ENCODE assay signal across 8 cellular contexts in the genomic region with DNA sequence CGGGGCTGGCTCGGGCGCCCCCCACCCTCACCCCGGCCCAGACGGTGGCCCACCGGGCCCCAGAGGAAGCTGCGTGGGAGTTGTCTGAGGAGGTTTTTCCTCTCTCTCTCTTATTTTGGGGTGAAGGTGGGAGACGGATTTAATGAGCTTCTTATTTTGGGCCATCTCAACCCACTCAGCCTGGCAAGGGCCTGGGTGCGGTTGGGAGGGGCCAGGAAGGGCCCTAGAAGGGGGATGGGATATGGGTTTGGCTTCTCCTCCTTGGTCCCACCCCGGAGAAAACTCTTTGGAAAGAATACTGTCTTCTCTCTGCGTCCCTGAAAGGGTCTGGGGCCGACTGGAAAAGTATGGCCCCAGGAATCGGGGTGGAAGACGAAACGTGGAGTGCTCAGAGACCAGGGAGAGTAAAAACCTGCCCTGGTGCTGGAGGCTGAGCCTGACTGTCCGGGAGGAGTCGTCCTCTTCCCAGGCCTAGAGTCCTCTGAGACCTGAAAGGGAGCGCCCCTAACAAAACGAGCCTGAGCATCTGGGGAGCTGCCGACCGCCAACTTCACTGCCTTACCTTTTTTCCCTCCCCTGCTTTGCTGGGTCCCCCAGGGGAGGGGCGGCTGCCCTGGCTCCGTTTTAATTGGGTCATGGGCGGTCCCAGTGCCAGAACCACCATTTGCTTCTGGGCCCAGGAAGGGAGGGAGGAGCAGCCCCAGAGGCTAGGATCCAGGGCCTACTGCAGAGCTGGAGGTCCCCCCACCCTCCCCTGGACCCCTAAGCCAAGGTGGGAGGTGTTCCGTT. TPM values are rescaled to one million over a fixed set of nuclear protein-coding genes. Genes with fewer than 3 reads are reported as not detected.
DNase-seq lines count a peak whose midpoint lies in the region; ATAC-seq and TF ChIP-seq lines count a peak whose summit lies in the region.
"Had no signal": no experiment of that assay in that cellular context is flagged by ENCODE, and none has a peak within 500 bp of the region (broad histone marks: within the 10 kb centered on the region; RNA-seq: fewer than 3 reads in every experiment).

No MANE protein-coding gene starts in this region.

- TF ChIP-seq RAD21 in liver (IDR thresholded peaks at IDR 0.05) = no peak

- H3K4me1 ChIP-seq in Loucy (ENCODE audit: insufficient read depth, low read length, poor library complexity, severe bottlenecking) (peaks cover 15% of the 10 kb centered on the region), liver (ENCODE audit: control insufficient read depth in 4 of 4, insufficient read depth in 4 of 4, low read length in 3 of 4) (peaks cover 0 to 18% (median 3%) of the 10 kb centered on the region in 4 donors), thyroid gland (peaks cover 15 to 20% of the 10 kb centered on the region in 2 donors)

- no peak overlapping the region for H3K4me3 ChIP-seq in Loucy (ENCODE audit: low read length, poor library complexity, severe bottlenecking)
- peak overlapping the region in 2 of 3 donors; percentile 68 to 73 for H3K4me3 ChIP-seq in liver (ENCODE audit: low read depth in 1 of 3, low read length in 3 of 3)
- H3K4me3 ChIP-seq in thyroid gland (replicated peaks in 1 of 3) = peak overlapping the region in 2 of 3 donors; percentile 71 to 95

- no peak overlapping the region for H2AFZ ChIP-seq in Loucy (ENCODE audit: low read length)

- DNase-seq in caudate nucleus (lab: John Stamatoyannopoulos, UW) (peak in 2 of 61 donors; percentile 11 to 31), thyroid gland (peak; percentile 30 to 40), SHP77 treated with DMSO at 0.1 percent for 48 hours (lab: John Stamatoyannopoulos, UW) (no peak)
- DNase-seq in activated CD4-positive, CD25-positive, alpha-beta regulatory T cell treated with anti-CD3 and anti-CD28 coated beads, Interleukin-2, amount 50 U/mL, for 72 hours = no peak
- DNase-seq: effector memory CD8-positive, alpha-beta T cell had no signal

- no peak for TF ChIP-seq POLR2A in thyroid gland (IDR thresholded peaks at IDR 0.05)

- H3K27me3 ChIP-seq in Loucy (ENCODE audit: insufficient read depth, low read length, poor library complexity, severe bottlenecking) (no peaks in the 10 kb centered on the region), liver (ENCODE audit: control insufficient read depth in 4 of 4, insufficient read depth in 4 of 4, low read length in 3 of 4) (no peaks in the 10 kb centered on the region), thyroid gland (no peaks in the 10 kb centered on the region)

- peaks cover 2% of the 10 kb centered on the region; the same call in 1 of the 2 replicates for H3K36me3 ChIP-seq in Loucy (ENCODE audit: insufficient read depth, low read length)
- H3K36me3 ChIP-seq in liver (ENCODE audit: control insufficient read depth in 4 of 4, insufficient read depth in 3 of 4, low read depth in 1 of 4, low read length in 3 of 4) = peaks cover 3 to 11% (median 5%) of the 10 kb centered on the region in 4 donors
- H3K36me3 ChIP-seq in thyroid gland = peaks cover 25 to 26% of the 10 kb centered on the region in 2 donors

- H3F3A ChIP-seq in Loucy (ENCODE audit: low read depth) = no peaks in the 10 kb centered on the region

- no peak overlapping the region for H3K4me2 ChIP-seq in Loucy (ENCODE audit: low read depth, low read length, poor library complexity, severe bottlenecking)

- no peaks in the 10 kb centered on the region for H3K79me2 ChIP-seq in Loucy (ENCODE audit: insufficient read depth, low read length)

- no peak for ATAC-seq in HG03135 (IDR thresholded peaks at IDR 0.05; ENCODE audit: unreplicated experiment)
- ATAC-seq: effector memory CD8-positive, alpha-beta T cell had no signal

- H3K9me2 ChIP-seq in Loucy (replicated peaks; ENCODE audit: low read depth, low read length) = no peaks in the 10 kb centered on the region

- H4K20me1 ChIP-seq in Loucy (ENCODE audit: insufficient read depth, low read length, poor library complexity, severe bottlenecking) = no peaks in the 10 kb centered on the region

- H3K27ac ChIP-seq in caudate nucleus (ENCODE audit: low read depth, low read length) (peak overlapping the region; percentile 85), liver (ENCODE audit: low read depth in 1 of 2, low read length in 2 of 2) (peak overlapping the region; percentile 72 to 73), thyroid gland (peak overlapping the region; percentile 80 to 97 (median 94))

- H3K9ac ChIP-seq in Loucy (ENCODE audit: low read depth, low read length, poor library complexity, severe bottlenecking) (peak overlapping the region; percentile 47), liver (ENCODE audit: low read depth in 1 of 2, low read length in 2 of 2) (peak overlapping the region; percentile 0 to 21)

- intact Hi-C loops in thyroid gland (cut with DNase I) = no loop called here

- H3K9me3 ChIP-seq in Loucy (ENCODE audit: insufficient read depth, low read depth, low read length) (no peaks in the 10 kb centered on the region), liver (ENCODE audit: control insufficient read depth in 4 of 4, low read length in 3 of 4) (no peaks in the 10 kb centered on the region), thyroid gland (no peaks in the 10 kb centered on the region)

- 55% methylated on average over 25 of the region's 25 CpGs for WGBS in liver
- 32 to 39% methylated on average over 17 to 19 of the region's 25 CpGs for WGBS in thyroid gland, 2 donors

- no peak for TF ChIP-seq CTCF in Loucy (conservative IDR thresholded peaks at IDR 0.05; ENCODE audit: low read length)
- no peak for TF ChIP-seq CTCF in liver (IDR thresholded peaks at IDR 0.05; ENCODE audit: low read depth, low read length, missing input control)
- no peak for TF ChIP-seq CTCF in thyroid gland (IDR thresholded peaks at IDR 0.05)

TF ChIP-seq in liver, 16 proteins besides CTCF, POLR2A, EP300 and RAD21:
- TF ChIP-seq EGR1 (IDR thresholded peaks at IDR 0.05; ENCODE audit: low read depth in 2 of 2) = no peak
- no peak for TF ChIP-seq GABPA (IDR thresholded peaks at IDR 0.05 in 1 of 2, conservative IDR thresholded peaks at IDR 0.05 in 1 of 2)
- no peak for TF ChIP-seq SP1 (IDR thresholded peaks at IDR 0.05)
- no peak for TF ChIP-seq FOXA1 (IDR thresholded peaks at IDR 0.05)

RNA-seq across cellular contexts. Expression of a gene that starts 1.6 kb away (rescaled TPM):
- total RNA-seq in liver (1 to 10 TPM; 7.6 to 8.4 TPM), thyroid gland (100 to 1,000 TPM in 1 of 4 donors, 10 to 100 TPM in 3; 59.7 to 119 (median 88.5) TPM)
- polyA plus RNA-seq in liver = 10 to 100 TPM in 1 of 2 donors, under 1 TPM in 1; 0.86 to 10.6 TPM

RNA-seq across cellular contexts. Expression of a gene that starts 8.3 kb away (rescaled TPM):
- total RNA-seq in liver (10 to 100 TPM in 1 of 2 donors, 1 to 10 TPM in 1; 9.1 to 19.1 TPM), thyroid gland (100 to 1,000 TPM in 2 of 4 donors, 10 to 100 TPM in 2; 43.7 to 166 (median 76.3) TPM)
- polyA plus RNA-seq in liver = 100 to 1,000 TPM in 1 of 2 donors, 10 to 100 TPM in 1; 54.1 to 142 TPM

RNA-seq across cellular contexts. Expression of a gene that starts 22.7 kb away (rescaled TPM):
- total RNA-seq in liver (10 to 100 TPM in 1 of 2 donors, 1 to 10 TPM in 1; 9.2 to 14.3 TPM), thyroid gland (10 to 100 TPM in 3 of 4 donors, 1 to 10 TPM in 1; 8.4 to 15.1 (median 13.7) TPM)
- 1 to 10 TPM; 2.8 to 8.3 TPM for polyA plus RNA-seq in liver

RNA-seq across cellular contexts. Expression of a gene that starts 33.6 kb away (rescaled TPM):
- total RNA-seq in liver (10 to 100 TPM; 30.0 to 32.6 TPM), thyroid gland (100 to 1,000 TPM; 107 to 143 (median 121) TPM)
- 10 to 100 TPM; 19.5 to 61.7 TPM for polyA plus RNA-seq in liver

RNA-seq across cellular contexts. Expression of a gene that starts 45.1 kb away (rescaled TPM):
- total RNA-seq in liver = under 1 TPM; 0.08 to 0.14 TPM
- under 1 TPM in 1 of 2 donors, not detected in 1; 0.11 TPM for polyA plus RNA-seq in liver
- 1 to 10 TPM in 1 of 4 donors, under 1 TPM in 2, not detected in 1; 0.54 to 1.2 (median 0.89) TPM for total RNA-seq in thyroid gland

Comparison
In these comparisons a context has a peak if more than half of its experiments do, and no peak if none do; other contexts are left out.
1. DNase-seq: peak in thyroid gland (2 of 2); none in activated CD4-positive, CD25-positive, alpha-beta regulatory T cell treated with anti-CD3 and anti-CD28 coated beads, Interleukin-2, amount 50 U/mL, for 72 hours (single experiment) and SHP77 treated with DMSO at 0.1 percent for 48 hours (single experiment).
2. RNA of a gene that starts 1.6 kb away (total RNA-seq): 59.7 to 119 TPM in thyroid gland; 7.6 to 8.4 TPM in liver; every median in the first group is over 4 times any median in the second.
3. Peak in every context shown above with its lines, with median percentiles within 50 percentile points of each other: H3K27ac ChIP-seq.